ENCODE assay signal across 8 cellular contexts in the genomic region with DNA sequence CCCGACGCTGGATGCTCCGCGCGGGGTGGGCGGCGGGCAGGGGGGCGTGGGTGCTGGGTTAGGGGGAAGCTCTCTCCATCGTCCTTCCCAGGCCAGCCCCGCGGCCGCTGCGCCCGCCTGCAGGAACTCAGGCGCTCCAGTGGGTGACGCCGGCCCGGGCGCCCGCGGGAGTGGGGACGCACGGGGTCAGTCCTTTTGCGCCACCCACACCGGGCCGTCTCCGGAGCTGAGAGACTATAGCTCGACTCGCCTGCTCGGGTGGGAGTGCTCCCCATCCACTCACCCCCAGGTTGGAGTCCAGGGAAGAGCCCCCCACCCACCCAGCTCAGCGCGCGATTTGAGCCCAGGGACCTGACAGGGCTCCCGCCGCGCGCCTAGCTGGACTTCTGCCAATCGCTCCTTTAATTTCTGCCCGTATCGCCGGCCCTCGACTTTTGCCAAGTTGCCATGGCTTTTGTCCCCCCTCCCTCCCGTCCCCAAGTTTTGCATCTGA.
DNase-seq lines count a peak whose midpoint lies in the region; ATAC-seq, FAIRE-seq and TF ChIP-seq lines count a peak whose summit lies in the region.
"Had no signal": no experiment of that assay in that cellular context is flagged by ENCODE, and none has a peak within 500 bp of the region (broad histone marks: within the 10 kb centered on the region; RNA-seq: fewer than 3 reads in every experiment).

No MANE protein-coding gene starts in this region.

- H3K36me3 ChIP-seq in astrocyte (ENCODE audit: insufficient read depth, low read length), result no peaks in the 10 kb centered on the region
- H3K36me3 ChIP-seq in spleen, result no peaks in the 10 kb centered on the region

- H3K27ac ChIP-seq in astrocyte (ENCODE audit: low read depth, low read length) (no peak overlapping the region), spleen (peak overlapping the region in 6 of 8 donors; percentile 69 to 78 (median 73))

- no peak for DNase-seq in Jurkat, Clone E6-1 (ENCODE audit: low read depth, low spot score)
- DNase-seq in astrocyte (ENCODE audit: low read depth) (no peak), left colon (peak in 1 of 2 donors; percentile 70), spleen (peak; percentile 75), KBM-7 (no peak), NCI-H524 treated with DMSO at 0.1 percent for 48 hours (lab: John Stamatoyannopoulos, UW) (no peak)

- H3K36me3 Mint-ChIP-seq in astrocyte (ENCODE audit: low read depth, unreplicated experiment), result no peaks in the 10 kb centered on the region

- no peaks in the 10 kb centered on the region for H3K9me3 Mint-ChIP-seq in astrocyte (ENCODE audit: unreplicated experiment)

- H3K4me1 ChIP-seq in astrocyte (ENCODE audit: insufficient read depth, low read length) (peaks cover 3% of the 10 kb centered on the region), spleen (peaks cover 2 to 74% (median 40%) of the 10 kb centered on the region in 6 donors)

- peak overlapping the region; percentile 73 for H3K4me3 Mint-ChIP-seq in astrocyte (ENCODE audit: unreplicated experiment)

- H3K79me2 ChIP-seq in astrocyte (ENCODE audit: insufficient read depth, low read length), result no peaks in the 10 kb centered on the region

- TF ChIP-seq CTCF in astrocyte (IDR thresholded peaks at IDR 0.05; ENCODE audit: insufficient read depth, low read depth, low read length), result no peak
- no peak for TF ChIP-seq CTCF in spleen (IDR thresholded peaks at IDR 0.05 in 8 of 11, conservative IDR thresholded peaks at IDR 0.05 in 3 of 11)

- no peak for TF ChIP-seq POLR2A in spleen (IDR thresholded peaks at IDR 0.05)

- H3K9me3 ChIP-seq in astrocyte (ENCODE audit: insufficient read depth, low read depth, low read length) (no peaks in the 10 kb centered on the region), spleen (no peaks in the 10 kb centered on the region)

- no peak overlapping the region for H3K9ac ChIP-seq in astrocyte (ENCODE audit: low read length)

- peaks cover 10% of the 10 kb centered on the region for H3K4me1 Mint-ChIP-seq in astrocyte (ENCODE audit: low read depth, unreplicated experiment)

- in situ Hi-C loops in KBM-7 (cut with MboI; ENCODE audit: low pct_unique_long_range_greater_than_20kb, low sequenced_read_pairs), result no loop called here

- peaks cover 55% of the 10 kb centered on the region for H3K27me3 ChIP-seq in astrocyte (ENCODE audit: insufficient read depth, low read length)
- peaks cover 0 to 64% (median 25%) of the 10 kb centered on the region in 7 donors for H3K27me3 ChIP-seq in spleen (replicated peaks in 1 of 7)

- intact Hi-C loops in left colon (cut with DNase I, micrococcal nuclease), result no loop called here
- intact Hi-C loops in spleen (cut with DNase I; ENCODE audit: low total_unique reads), result no loop called here

- H3K4me3 ChIP-seq in Jurkat, Clone E6-1 (ENCODE audit: low read length), result peak overlapping the region; percentile 65
- H3K4me3 ChIP-seq in astrocyte (ENCODE audit: insufficient read depth, low read depth, low read length) (no peak overlapping the region), spleen (peak overlapping the region; percentile 36 to 70 (median 43))

- peak; percentile 14 for ATAC-seq in left colon
- ATAC-seq in HG03565 (IDR thresholded peaks at IDR 0.05; ENCODE audit: unreplicated experiment), result no peak

- peak overlapping the region; percentile 80 for H3K4me2 ChIP-seq in astrocyte (ENCODE audit: low read length)

- no peak overlapping the region for H3K27ac Mint-ChIP-seq in astrocyte (ENCODE audit: unreplicated experiment)

- peak overlapping the region; percentile 60 for H2AFZ ChIP-seq in astrocyte (ENCODE audit: low read depth, low read length)

- H4K20me1 ChIP-seq in astrocyte (ENCODE audit: insufficient read depth, low read length), result no peaks in the 10 kb centered on the region

- 1 to 5% (median 2%) methylated on average over 12 to 43 of the region's 43 CpGs for WGBS in spleen, 5 donors

- no peak for FAIRE-seq in astrocyte (lab: Jason Lieb, UNC)
- FAIRE-seq: colon had no signal

- H3K27me3 Mint-ChIP-seq in astrocyte (ENCODE audit: low read depth, unreplicated experiment), result peaks cover 73% of the 10 kb centered on the region
